ENCODE assay signal across 8 cellular contexts in genomic region chr6:46217671-46218131, GRCh38. TPM values are rescaled to one million over a fixed set of nuclear protein-coding genes. Genes with fewer than 3 reads are reported as not detected.
A peak's percentile ranks its signal among the peaks of the same experiment; 100 is the strongest.
DNase-seq lines count a peak whose midpoint lies in the region; ATAC-seq, FAIRE-seq and TF ChIP-seq lines count a peak whose summit lies in the region.

No MANE protein-coding gene starts in this region.

- H3K4me3 ChIP-seq in K562: no peak overlapping the region
- H3K4me3 ChIP-seq in spleen: no peak overlapping the region
- H3K4me3 ChIP-seq in vagina: no peak overlapping the region

- TF ChIP-seq POLR2A in K562 (conservative IDR thresholded peaks at IDR 0.05) (no peak), spleen (IDR thresholded peaks at IDR 0.05) (no peak), vagina (IDR thresholded peaks at IDR 0.05) (no peak)

- POLR2A ChIA-PET in activated CD8-positive, alpha-beta T cell treated with anti-CD3 and anti-CD28 coated beads for 36 hours (lab: Charles Lee): no interaction called here
- POLR2A ChIA-PET in activated CD8-positive, alpha-beta T cell treated with anti-CD3 and anti-CD28 coated beads, Interleukin-2, amount 10 ng/mL, durations not matched to agents 7 days and 5 days (lab: Charles Lee): no interaction called here
- POLR2A ChIA-PET in K562 (lab: Yijun Ruan, JAX): no interaction called here

- H3K4me2 ChIP-seq in K562 (ENCODE audit: insufficient read depth, low read length): no peak overlapping the region

- H3K4me1 ChIP-seq in K562 (replicated peaks in 1 of 2; ENCODE audit: control insufficient read depth in 2 of 2, insufficient read depth in 2 of 2, low read length in 2 of 2) (no peaks in the 10 kb centered on the region), spleen (peaks cover 0 to 44% (median 25%) of the 10 kb centered on the region in 6 donors), vagina (no peaks in the 10 kb centered on the region)

- H3K4me1 Mint-ChIP-seq in activated CD8-positive, alpha-beta T cell treated with anti-CD3 and anti-CD28 coated beads for 36 hours (ENCODE audit: low read depth): peaks cover 21% of the 10 kb centered on the region
- H3K4me1 Mint-ChIP-seq in activated CD8-positive, alpha-beta T cell treated with anti-CD3 and anti-CD28 coated beads, Interleukin-2, amount 10 ng/mL, durations not matched to agents 7 days and 5 days (ENCODE audit: low read depth): peaks cover 7% of the 10 kb centered on the region

- no peak overlapping the region for H3K27ac Mint-ChIP-seq in activated CD8-positive, alpha-beta T cell treated with anti-CD3 and anti-CD28 coated beads for 36 hours
- no peak overlapping the region for H3K27ac Mint-ChIP-seq in activated CD8-positive, alpha-beta T cell treated with anti-CD3 and anti-CD28 coated beads, Interleukin-2, amount 10 ng/mL, durations not matched to agents 7 days and 5 days

- H3K9me3 ChIP-seq in K562 (replicated peaks; ENCODE audit: control insufficient read depth, insufficient read depth, low read depth, low read length): no peaks in the 10 kb centered on the region
- H3K9me3 ChIP-seq in spleen: no peaks in the 10 kb centered on the region
- H3K9me3 ChIP-seq in vagina: no peaks in the 10 kb centered on the region

- intact Hi-C loops in activated CD8-positive, alpha-beta T cell treated with anti-CD3 and anti-CD28 coated beads for 36 hours (cut with micrococcal nuclease): no loop called here
- intact Hi-C loops in K562 (cut with micrococcal nuclease): no loop called here
- intact Hi-C loops in spleen (cut with DNase I; ENCODE audit: low total_unique reads): loop anchor here (5.0 kb wide), 1 partner anchor 195 kb away; no protein-coding TSS in a partner anchor
- intact Hi-C loops in vagina (cut with DNase I): no loop called here

- peak; percentile 25 for DNase-seq in activated CD8-positive, alpha-beta T cell treated with anti-CD3 and anti-CD28 coated beads for 36 hours
- DNase-seq in activated CD8-positive, alpha-beta T cell treated with anti-CD3 and anti-CD28 coated beads, Interleukin-2, amount 10 ng/mL, durations not matched to agents 7 days and 5 days: no peak
- DNase-seq in K562 (ENCODE audit: extremely low read depth in 1 of 4, low spot score in 3 of 4) (no peak), spleen (no peak), vagina (ENCODE audit: extremely low spot score in 2 of 2) (no peak), urothelium cell line (ENCODE audit: low spot score) (no peak), EL (no peak)

- H3K27ac ChIP-seq in K562 (ENCODE audit: extremely low read depth, low read depth, low read length): no peak overlapping the region
- peak overlapping the region in 5 of 8 donors; percentile 43 to 73 (median 55) for H3K27ac ChIP-seq in spleen
- no peak overlapping the region for H3K27ac ChIP-seq in vagina

- CTCF ChIA-PET in activated CD8-positive, alpha-beta T cell treated with anti-CD3 and anti-CD28 coated beads for 36 hours (lab: Charles Lee): interaction anchor here (1.6 to 3.7 kb wide), 2 partner anchors 127 to 193 kb away, joined by 4 to 14 read pairs; no protein-coding TSS in a partner anchor
- CTCF ChIA-PET in activated CD8-positive, alpha-beta T cell treated with anti-CD3 and anti-CD28 coated beads, Interleukin-2, amount 10 ng/mL, durations not matched to agents 7 days and 5 days (lab: Charles Lee): interaction anchor here (1.1 kb wide), 1 partner anchor 128 kb away, joined by 3 read pairs; no protein-coding TSS in a partner anchor
- CTCF ChIA-PET in K562 (lab: Yijun Ruan, JAX; ENCODE audit: low intra/inter-chr PET ratio): no interaction called here

- no peak for TF ChIP-seq RAD21 in K562 (CRISPR knock-in tag; conservative IDR thresholded peaks at IDR 0.05 in 1 of 2, IDR thresholded peaks at IDR 0.05 in 1 of 2)

- H3K27me3 Mint-ChIP-seq in activated CD8-positive, alpha-beta T cell treated with anti-CD3 and anti-CD28 coated beads for 36 hours: no peaks in the 10 kb centered on the region
- peaks cover 2% of the 10 kb centered on the region for H3K27me3 Mint-ChIP-seq in activated CD8-positive, alpha-beta T cell treated with anti-CD3 and anti-CD28 coated beads, Interleukin-2, amount 10 ng/mL, durations not matched to agents 7 days and 5 days (ENCODE audit: low read depth)

- H3K9ac ChIP-seq in K562 (ENCODE audit: insufficient read depth in 1 of 2, low read depth in 2 of 2, low read length in 2 of 2): no peak overlapping the region

- no TSS peak for BruUV-seq in K562 (replicated peaks; lab: Mats Ljungman, UMichigan)

- H3K36me3 Mint-ChIP-seq in activated CD8-positive, alpha-beta T cell treated with anti-CD3 and anti-CD28 coated beads for 36 hours (ENCODE audit: low read depth): no peaks in the 10 kb centered on the region
- no peaks in the 10 kb centered on the region for H3K36me3 Mint-ChIP-seq in activated CD8-positive, alpha-beta T cell treated with anti-CD3 and anti-CD28 coated beads, Interleukin-2, amount 10 ng/mL, durations not matched to agents 7 days and 5 days (ENCODE audit: low read depth)

- no peaks in the 10 kb centered on the region for H3K9me1 ChIP-seq in K562 (ENCODE audit: control insufficient read depth, insufficient read depth, low read length)

- H2AFZ ChIP-seq in K562 (ENCODE audit: low read depth, low read length): no peak overlapping the region

- no peaks in the 10 kb centered on the region for H3K79me2 ChIP-seq in K562 (ENCODE audit: control insufficient read depth, insufficient read depth, low read length)

- H3K27me3 ChIP-seq in K562 (ENCODE audit: control insufficient read depth in 2 of 2, insufficient read depth in 2 of 2, low read length in 2 of 2) (no peaks in the 10 kb centered on the region), spleen (replicated peaks in 1 of 7) (no peaks in the 10 kb centered on the region), vagina (no peaks in the 10 kb centered on the region)

- no peak for TF ChIP-seq EP300 in K562 (IDR thresholded peaks at IDR 0.05; ENCODE audit: low read length)

- H3K4me3 Mint-ChIP-seq in activated CD8-positive, alpha-beta T cell treated with anti-CD3 and anti-CD28 coated beads for 36 hours: no peak overlapping the region
- no peak overlapping the region for H3K4me3 Mint-ChIP-seq in activated CD8-positive, alpha-beta T cell treated with anti-CD3 and anti-CD28 coated beads, Interleukin-2, amount 10 ng/mL, durations not matched to agents 7 days and 5 days

- H4K20me1 ChIP-seq in K562 (replicated peaks; ENCODE audit: control insufficient read depth, insufficient read depth, low read length): no peaks in the 10 kb centered on the region

- H3K36me3 ChIP-seq in K562 (ENCODE audit: control insufficient read depth, insufficient read depth, low read length) (no peaks in the 10 kb centered on the region), spleen (no peaks in the 10 kb centered on the region), vagina (no peaks in the 10 kb centered on the region)

- ATAC-seq in activated CD8-positive, alpha-beta T cell treated with anti-CD3 and anti-CD28 coated beads for 36 hours: peak; percentile 48
- no peak for ATAC-seq in activated CD8-positive, alpha-beta T cell treated with anti-CD3 and anti-CD28 coated beads, Interleukin-2, amount 10 ng/mL, durations not matched to agents 7 days and 5 days
- ATAC-seq in HG03060 (IDR thresholded peaks at IDR 0.05; ENCODE audit: low read depth, unreplicated experiment): peak; percentile 49
- ATAC-seq in K562: no peak

- H3K9me3 Mint-ChIP-seq in activated CD8-positive, alpha-beta T cell treated with anti-CD3 and anti-CD28 coated beads for 36 hours: no peaks in the 10 kb centered on the region
- no peaks in the 10 kb centered on the region for H3K9me3 Mint-ChIP-seq in activated CD8-positive, alpha-beta T cell treated with anti-CD3 and anti-CD28 coated beads, Interleukin-2, amount 10 ng/mL, durations not matched to agents 7 days and 5 days (ENCODE audit: insufficient read depth)

- WGBS in K562 (ENCODE audit: insufficient coverage, low coverage, missing lambda C conversion rate): 0% methylated on average over 5 of the region's 5 CpGs
- 23 to 44% (median 33%) methylated on average over 5 of the region's 5 CpGs for WGBS in spleen, 5 donors

- no peak for TF ChIP-seq CTCF in activated CD8-positive, alpha-beta T cell treated with anti-CD3 and anti-CD28 coated beads for 36 hours (IDR thresholded peaks at IDR 0.05)
- TF ChIP-seq CTCF in K562 (IDR thresholded peaks at IDR 0.05 in 2 of 3, conservative IDR thresholded peaks at IDR 0.05 in 1 of 3; ENCODE audit: insufficient read depth in 2 of 3, low read depth in 1 of 3, low read length in 3 of 3): no peak
- no peak for TF ChIP-seq CTCF in spleen (IDR thresholded peaks at IDR 0.05 in 8 of 11, conservative IDR thresholded peaks at IDR 0.05 in 3 of 11)
- no peak for TF ChIP-seq CTCF in vagina (IDR thresholded peaks at IDR 0.05)

- FAIRE-seq in K562 (lab: Jason Lieb, UNC): no peak
- FAIRE-seq in urothelium cell line (lab: Jason Lieb, UNC): no peak

- in situ Hi-C loops in K562 (cut with MboI): no loop called here

TF ChIP-seq in K562, 482 proteins besides CTCF, POLR2A, EP300 and RAD21 (continues in another document):
- peak; percentile 52; the same call in 1 of the 2 replicates for TF ChIP-seq SPI1 (IDR thresholded peaks at IDR 0.05; ENCODE audit: borderline replicate concordance, low read depth, low read length)

RNA-seq across cellular contexts. Expression of gene ENPP5, which starts 46.9 kb away (rescaled TPM):
- total RNA-seq in activated CD8-positive, alpha-beta T cell treated with anti-CD3 and anti-CD28 coated beads for 36 hours: under 1 TPM; 0.40 to 0.68 TPM
- not detected for total RNA-seq in activated CD8-positive, alpha-beta T cell treated with anti-CD3 and anti-CD28 coated beads, Interleukin-2, amount 10 ng/mL, durations not matched to agents 7 days and 5 days
- total RNA-seq in K562 (2011; cell fraction: chromatin; rRNA removed; ENCODE audit: low replicate concordance): not detected in 2 replicates
- not detected in 2 replicates for total RNA-seq in K562 (2011; cell fraction: nucleolus; rRNA removed)
- not detected in 2 replicates for total RNA-seq in K562 (2011; cell fraction: nucleoplasm; rRNA removed)
- not detected in 2 replicates for total RNA-seq in K562 (2014; rRNA removed)
- total RNA-seq in K562 (2014; rRNA removed; fragmentation: Illumina TruSeq; extraction: Trizol): not detected in 2 replicates
- not detected in 2 replicates for total RNA-seq in K562 (2015; rRNA removed; fragmentation: Illumina TruSeq; extraction: Trizol)
- total RNA-seq in K562 (2021): not detected in 2 replicates
- polyA plus RNA-seq in K562 (2011; rRNA removed): not detected in 2 replicates
- polyA plus RNA-seq in K562 (2011; cell fraction: cytosol; rRNA removed): not detected in 2 replicates
- not detected in 2 replicates for polyA plus RNA-seq in K562 (2011; cell fraction: nucleus; rRNA removed)
- not detected in 2 replicates for polyA plus RNA-seq in K562 (2012)
- not detected in 2 replicates for polyA plus RNA-seq in K562 (2014; fragmentation: Illumina TruSeq; extraction: Trizol)
- polyA plus RNA-seq in K562 (2014; fragmentation: Nextera tagmentation; extraction: Ambion mirVana): not detected
- not detected in 2 replicates for polyA plus RNA-seq in K562 (2014; rRNA removed)
- not detected in 2 replicates for polyA minus RNA-seq in K562 (2011; rRNA and poly(A)+ RNA removed)
- not detected in 2 replicates for polyA minus RNA-seq in K562 (2011; cell fraction: cytosol; rRNA and poly(A)+ RNA removed)
- not detected in 2 replicates for polyA minus RNA-seq in K562 (2011; cell fraction: nucleus; rRNA and poly(A)+ RNA removed)
- 10 to 100 TPM in 2 of 7 donors, 1 to 10 TPM in 5; 4.2 to 13.6 (median 7.3) TPM for total RNA-seq in spleen
- 1 to 10 TPM; 1.7 to 5.0 (median 2.1) TPM for polyA plus RNA-seq in spleen
- total RNA-seq in vagina: 2.5 TPM

Comparison
In these comparisons a context has a peak if more than half of its experiments do, and no peak if none do; other contexts are left out.
1. ATAC-seq: peak in activated CD8-positive, alpha-beta T cell treated with anti-CD3 and anti-CD28 coated beads for 36 hours (single experiment) and HG03060 (single experiment); none in activated CD8-positive, alpha-beta T cell treated with anti-CD3 and anti-CD28 coated beads, Interleukin-2, amount 10 ng/mL, durations not matched to agents 7 days and 5 days (single experiment) and K562 (single experiment).
2. H3K27ac ChIP-seq: peak in spleen (5 of 8); none in K562 (single experiment) and vagina (single experiment).